ENCODE assay signal across 8 cellular contexts in the genomic region with DNA sequence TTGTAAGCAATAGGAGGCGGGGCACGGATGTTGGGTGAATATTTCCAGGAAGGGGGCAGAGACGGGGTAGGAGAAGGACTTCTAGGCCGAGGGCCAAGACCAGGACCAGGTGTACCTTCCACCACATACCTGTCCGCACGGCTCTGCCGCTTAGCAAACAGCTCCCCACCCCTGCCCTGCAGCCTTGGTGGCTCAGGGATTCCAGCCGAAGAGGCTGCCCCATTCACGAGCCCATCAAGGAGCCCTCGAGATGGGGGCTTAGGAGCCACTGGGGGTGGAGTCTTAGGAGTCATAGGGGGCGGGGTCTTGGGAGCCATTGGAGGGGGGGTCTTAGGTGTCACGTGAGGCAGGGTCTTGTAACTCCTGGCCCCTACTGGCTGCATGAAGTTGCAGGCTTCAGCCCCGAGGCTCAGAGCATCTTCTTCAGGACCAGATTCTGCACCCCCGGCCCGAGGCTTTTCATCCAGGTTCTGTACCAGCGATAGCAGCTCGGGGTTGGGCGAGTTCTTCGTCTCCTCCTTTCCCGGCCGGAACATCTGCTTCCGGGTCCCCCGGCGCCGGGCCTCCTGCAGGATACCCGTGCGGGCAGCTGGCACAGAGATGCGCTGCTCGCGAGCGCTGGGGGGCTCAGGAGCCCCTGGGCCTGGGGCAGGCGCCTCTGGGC. TPM values are rescaled to one million over a fixed set of nuclear protein-coding genes. Genes with fewer than 3 reads are reported as not detected.
DNase-seq lines count a peak whose midpoint lies in the region; ATAC-seq and TF ChIP-seq lines count a peak whose summit lies in the region.

No MANE protein-coding gene starts in this region.

- CTCF ChIA-PET in PC-3 (lab: Charles Lee) = no interaction called here

- no TSS peak for BruUV-seq in PC-3 (replicated peaks; lab: Mats Ljungman, UMichigan)

- peaks cover 28% of the 10 kb centered on the region for H3K4me1 Mint-ChIP-seq in stimulated activated effector memory CD8-positive, alpha-beta T cell treated with anti-CD3 and anti-CD28 coated beads, Interleukin-12 subunit alpha, Interleukin-12 subunit beta, amount 100 ng/mL, for 72 hours

- H3K9me3 ChIP-seq in PC-3 (ENCODE audit: low read length) (no peaks in the 10 kb centered on the region), right lobe of liver (no peaks in the 10 kb centered on the region)

- no peak overlapping the region for H3K4me2 ChIP-seq in PC-3 (ENCODE audit: low read length)

- H4K20me1 ChIP-seq in PC-3 (ENCODE audit: low read length) = no peaks in the 10 kb centered on the region

- no peaks in the 10 kb centered on the region for H3K79me2 ChIP-seq in PC-3 (ENCODE audit: low read length)

- no peak overlapping the region for H3K27ac Mint-ChIP-seq in stimulated activated effector memory CD8-positive, alpha-beta T cell treated with anti-CD3 and anti-CD28 coated beads, Interleukin-12 subunit alpha, Interleukin-12 subunit beta, amount 100 ng/mL, for 72 hours

- no peaks in the 10 kb centered on the region for H3F3A ChIP-seq in PC-3 (ENCODE audit: low read length, unreplicated experiment)

- no peaks in the 10 kb centered on the region for H3K27me3 ChIP-seq in PC-3 (ENCODE audit: low read length)
- no peaks in the 10 kb centered on the region for H3K27me3 ChIP-seq in dorsolateral prefrontal cortex
- no peaks in the 10 kb centered on the region for H3K27me3 ChIP-seq in right lobe of liver

- no peaks in the 10 kb centered on the region for H3K36me3 Mint-ChIP-seq in stimulated activated effector memory CD8-positive, alpha-beta T cell treated with anti-CD3 and anti-CD28 coated beads, Interleukin-12 subunit alpha, Interleukin-12 subunit beta, amount 100 ng/mL, for 72 hours

- no peaks in the 10 kb centered on the region for H3K9me3 Mint-ChIP-seq in stimulated activated effector memory CD8-positive, alpha-beta T cell treated with anti-CD3 and anti-CD28 coated beads, Interleukin-12 subunit alpha, Interleukin-12 subunit beta, amount 100 ng/mL, for 72 hours

- H3K36me3 ChIP-seq in PC-3 (ENCODE audit: low read depth, low read length) (no peaks in the 10 kb centered on the region), right lobe of liver (no peaks in the 10 kb centered on the region)

- no peak for DNase-seq in PC-3
- peak; percentile 44 to 77 (median 66) for DNase-seq in dorsolateral prefrontal cortex
- peak in 1 of 3 donors; percentile 28 for DNase-seq in right lobe of liver
- no peak for DNase-seq in stimulated activated effector memory CD8-positive, alpha-beta T cell treated with anti-CD3 and anti-CD28 coated beads, Interleukin-12 subunit alpha, Interleukin-12 subunit beta, amount 100 ng/mL, for 72 hours (ENCODE audit: low spot score in 2 of 2)
- DNase-seq in cortex of kidney (lab: John Stamatoyannopoulos, UW) = no peak
- no peak for DNase-seq in dedifferentiated amniotic fluid mesenchymal stem cell (ENCODE audit: extremely low spot score)

- POLR2A ChIA-PET in PC-3 (lab: Charles Lee; ENCODE audit: unreplicated experiment) = no interaction called here

- peak overlapping the region; percentile 49 for H3K4me3 Mint-ChIP-seq in stimulated activated effector memory CD8-positive, alpha-beta T cell treated with anti-CD3 and anti-CD28 coated beads, Interleukin-12 subunit alpha, Interleukin-12 subunit beta, amount 100 ng/mL, for 72 hours

- peak overlapping the region; percentile 8; the same call in 1 of the 2 replicates for H2AFZ ChIP-seq in PC-3 (ENCODE audit: low read length)

- TF ChIP-seq CTCF in GM12875 (IDR thresholded peaks at IDR 0.05; ENCODE audit: borderline replicate concordance, insufficient read depth, low read depth, low read length) = no peak
- no peak for TF ChIP-seq CTCF in PC-3 (conservative IDR thresholded peaks at IDR 0.05; ENCODE audit: low read depth, low read length)
- peak in 2 of 56 donors; percentile 5 to 8 for TF ChIP-seq CTCF in dorsolateral prefrontal cortex (IDR thresholded peaks at IDR 0.05 in 54 of 56, conservative IDR thresholded peaks at IDR 0.05 in 2 of 56; ENCODE audit: low read depth in 1 of 56, partially characterized antibody in 56 of 56)
- TF ChIP-seq CTCF in right lobe of liver (IDR thresholded peaks at IDR 0.05) = no peak

- no peaks in the 10 kb centered on the region for H3K9me2 ChIP-seq in PC-3 (replicated peaks; ENCODE audit: low read length)

- ATAC-seq in PC-3 = no peak
- peak in 3 of 4 donors; percentile 23 for ATAC-seq in right lobe of liver
- peak; percentile 16 for ATAC-seq in stimulated activated effector memory CD8-positive, alpha-beta T cell treated with anti-CD3 and anti-CD28 coated beads, Interleukin-12 subunit alpha, Interleukin-12 subunit beta, amount 100 ng/mL, for 72 hours
- no peak for ATAC-seq in GM21515 (IDR thresholded peaks at IDR 0.05; ENCODE audit: unreplicated experiment)

- TF ChIP-seq POLR2A in right lobe of liver (IDR thresholded peaks at IDR 0.05) = no peak

- H3K9ac ChIP-seq in PC-3 (ENCODE audit: low read length) = no peak overlapping the region

- no peaks in the 10 kb centered on the region for H3K4me1 ChIP-seq in PC-3 (ENCODE audit: insufficient read depth, low read length)
- peaks cover 0 to 5% (median 0%) of the 10 kb centered on the region in 4 donors for H3K4me1 ChIP-seq in right lobe of liver

- peak overlapping the region; percentile 81 for H3K4me3 ChIP-seq in GM12875 (ENCODE audit: low read depth, low read length)
- no peak overlapping the region for H3K4me3 ChIP-seq in PC-3 (ENCODE audit: low read length)
- H3K4me3 ChIP-seq in dorsolateral prefrontal cortex = peak overlapping the region; percentile 57 to 95 (median 81)
- peak overlapping the region; percentile 39 to 56 (median 49) for H3K4me3 ChIP-seq in right lobe of liver

- 22% methylated on average over 14 of the region's 32 CpGs for WGBS in right lobe of liver (ENCODE audit: insufficient coverage, low coverage, low lambda C conversion rate, missing lambda C conversion rate)

- H3K27ac ChIP-seq in PC-3 (ENCODE audit: low read length) = no peak overlapping the region
- peak overlapping the region in 52 of 59 donors; percentile 20 to 89 (median 65) for H3K27ac ChIP-seq in dorsolateral prefrontal cortex
- H3K27ac ChIP-seq in right lobe of liver = no peak overlapping the region

- intact Hi-C loops in PC-3 (cut with micrococcal nuclease) = no loop called here
- intact Hi-C loops in dorsolateral prefrontal cortex (cut with DNase I) = loop anchor here (5.0 to 10.0 kb wide), 3 partner anchors 63 to 400 kb away; a partner anchor contains a TSS
- intact Hi-C loops in right lobe of liver (cut with DNase I) = no loop called here

RNA-seq across cellular contexts. Expression of a gene that starts 6.1 kb away (rescaled TPM):
- total RNA-seq in PC-3 (2014; rRNA removed) (0.17 TPM in 1 of 2 replicates, not detected in the other), dorsolateral prefrontal cortex (1 to 10 TPM in 52 of 120 experiments, under 1 TPM in 60, not detected in 8; 0.30 to 2.4 (median 0.94) TPM), right lobe of liver (1 to 10 TPM in 1 of 6 experiments, under 1 TPM in 1, not detected in 4; 0.74 to 1.1 TPM)

RNA-seq across cellular contexts. Expression of a gene that starts 8.5 kb away (rescaled TPM):
- total RNA-seq in PC-3 (2014; rRNA removed) (0.06 TPM in 1 of 2 replicates, not detected in the other), dorsolateral prefrontal cortex (1 to 10 TPM in 2 of 120 experiments, under 1 TPM in 77, not detected in 41; 0.08 to 1.6 (median 0.19) TPM), right lobe of liver (under 1 TPM in 4 of 6 experiments, not detected in 2; 0.06 to 0.35 (median 0.20) TPM)

RNA-seq across cellular contexts. Expression of a gene that starts 50.6 kb away (rescaled TPM):
- total RNA-seq in PC-3 (2014; rRNA removed) = 15.0 and 18.2 TPM in 2 replicates
- 10 to 100 TPM in 90 of 120 experiments, 1 to 10 TPM in 30; 5.2 to 20.2 (median 11.8) TPM for total RNA-seq in dorsolateral prefrontal cortex
- total RNA-seq in right lobe of liver = 1 to 10 TPM; 2.5 to 6.2 (median 4.5) TPM

RNA-seq across cellular contexts. Expression of a gene that starts 56.2 kb away (rescaled TPM):
- total RNA-seq in PC-3 (2014; rRNA removed) = 40.5 and 43.7 TPM in 2 replicates
- 100 to 1,000 TPM in 119 of 120 experiments, 10 to 100 TPM in 1; 91.9 to 623 (median 231) TPM for total RNA-seq in dorsolateral prefrontal cortex
- total RNA-seq in right lobe of liver = 1 to 10 TPM; 1.5 to 5.7 (median 3.6) TPM

Comparison
In these comparisons a context has a peak if more than half of its experiments do, and no peak if none do; other contexts are left out.
1. ATAC-seq: peak in right lobe of liver (3 of 4) and stimulated activated effector memory CD8-positive, alpha-beta T cell treated with anti-CD3 and anti-CD28 coated beads, Interleukin-12 subunit alpha, Interleukin-12 subunit beta, amount 100 ng/mL, for 72 hours (single experiment); none in PC-3 (single experiment) and GM21515 (single experiment).
2. DNase-seq: peak in dorsolateral prefrontal cortex (10 of 10); none in PC-3 (single experiment), stimulated activated effector memory CD8-positive, alpha-beta T cell treated with anti-CD3 and anti-CD28 coated beads, Interleukin-12 subunit alpha, Interleukin-12 subunit beta, amount 100 ng/mL, for 72 hours (0 of 2), cortex of kidney (single experiment) and dedifferentiated amniotic fluid mesenchymal stem cell (single experiment).
3. H3K27ac ChIP-seq: peak in dorsolateral prefrontal cortex (52 of 59); none in PC-3 (single experiment) and right lobe of liver (0 of 3).
4. intact Hi-C loops: an anchor here in dorsolateral prefrontal cortex (5.0 to 10.0 kb wide); none called in PC-3 and right lobe of liver.